18 cellular contexts compared by ENCODE assay signal in the genomic region with DNA sequence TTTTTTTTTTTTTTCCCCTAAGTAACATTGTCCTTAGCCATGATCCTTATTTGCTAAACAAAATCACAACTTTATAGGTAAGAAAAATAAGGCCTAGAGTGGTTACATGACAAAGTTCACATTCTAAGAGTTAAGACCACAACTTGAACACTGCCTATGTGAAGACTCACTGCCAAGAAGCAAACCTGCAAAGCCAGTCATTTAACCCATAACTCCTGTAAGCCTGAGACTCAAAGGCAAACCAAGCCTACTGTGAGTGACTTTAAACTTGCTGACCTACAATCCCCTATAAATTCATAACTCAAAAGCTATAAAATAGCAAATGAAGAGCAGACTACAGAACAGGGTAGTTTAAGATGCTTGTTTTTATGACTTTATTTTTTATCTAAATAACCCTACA. TPM values are rescaled to one million over a fixed set of nuclear protein-coding genes. Genes with fewer than 3 reads are reported as not detected.
DNase-seq lines count a peak whose midpoint lies in the region; ATAC-seq, FAIRE-seq and TF ChIP-seq lines count a peak whose summit lies in the region.
"Had no signal": no experiment of that assay in that cellular context is flagged by ENCODE, and none has a peak within 500 bp of the region (broad histone marks: within the 10 kb centered on the region; RNA-seq: fewer than 3 reads in every experiment).

No MANE protein-coding gene starts in this region.

- intact Hi-C loops in Panc1 (cut with micrococcal nuclease; ENCODE audit: unreplicated experiment) (loop anchor here (10.0 kb wide), 1 partner anchor 364 kb away; a partner anchor contains a TSS), lower leg skin (cut with DNase I; ENCODE audit: low total_unique reads) (loop anchor here (10.0 kb wide), 1 partner anchor 434 kb away; no protein-coding TSS in a partner anchor)

- no peaks in the 10 kb centered on the region for H3K36me3 Mint-ChIP-seq in nephron progenitor cell (ENCODE audit: low read depth)
- H3K36me3 Mint-ChIP-seq: CD14-positive monocyte had no signal

- no peak overlapping the region for H3K27ac Mint-ChIP-seq in nephron progenitor cell
- H3K27ac Mint-ChIP-seq: activated B cell treated with CpG ODN at 0.5 μM for 24 hours, progenitor cell of endocrine pancreas had no signal

- in situ Hi-C loops in Panc1 (cut with HindIII; ENCODE audit: low pct_unique_long_range_greater_than_20kb, low sequenced_read_pairs) = no loop called here

- POLR2A ChIA-PET in Panc1 (lab: Charles Lee) = no interaction called here

- FAIRE-seq in H54 (lab: Jason Lieb, UNC) = peak; percentile 82

- DNase-seq in H54 (ENCODE audit: insufficient read length, low spot score) = no peak
- no peak for DNase-seq in Panc1 (ENCODE audit: low read depth, low spot score)
- DNase-seq in HUDEP-2 (lab: John Stamatoyannopoulos, UW; ENCODE audit: unreplicated experiment in 76 of 76) = no peak
- DNase-seq in nephron progenitor cell = no peak
- no peak for DNase-seq in lower leg skin (ENCODE audit: low spot score in 2 of 2)
- DNase-seq: activated B cell treated with CpG ODN at 0.5 μM for 24 hours; activated T-cell treated with anti-CD3 and anti-CD28 coated beads, Interleukin-2, amount 50 U/mL, for 4 hours; aorta; dermis blood vessel endothelial cell; DMS79 treated with DMSO at 0.1 percent for 48 hours; NCI-H1694; SK-N-SH; tibial artery had no signal

- no peak overlapping the region for H3K4me3 ChIP-seq in Panc1 (ENCODE audit: low read depth in 2 of 2, low read length in 2 of 2)
- H3K4me3 ChIP-seq in muscle layer of colon (ENCODE audit: low read depth in 1 of 2, low read length in 2 of 2) = no peak overlapping the region
- no peak overlapping the region for H3K4me3 ChIP-seq in lower leg skin (ENCODE audit: low read depth, poor library complexity, severe bottlenecking)
- H3K4me3 ChIP-seq: tibial artery had no signal

- H3K4me1 ChIP-seq in Panc1 (ENCODE audit: control insufficient read depth, insufficient read depth, low read length) = peaks cover 39% of the 10 kb centered on the region
- peaks cover 13% of the 10 kb centered on the region for H3K4me1 ChIP-seq in muscle layer of colon (ENCODE audit: insufficient read depth, low read length)

- H3K9ac ChIP-seq in muscle layer of colon (ENCODE audit: low read length) = no peak overlapping the region
- H3K9ac ChIP-seq: SK-N-SH had no signal

- no TSS peak for BruUV-seq in Panc1 (replicated peaks; lab: Mats Ljungman, UMichigan)

- ATAC-seq in GM18519 (IDR thresholded peaks at IDR 0.05; ENCODE audit: low FRiP score, unreplicated experiment) (peak; percentile 30), Panc1 (no peak), HG03097 (IDR thresholded peaks at IDR 0.05; ENCODE audit: low FRiP score, unreplicated experiment) (no peak)
- ATAC-seq: activated T-cell treated with anti-CD3 and anti-CD28 coated beads, Interleukin-2, amount 50 U/mL, for 4 hours had no signal

- H3K27me3 ChIP-seq in Panc1 (ENCODE audit: control insufficient read depth, insufficient read depth, low read length) (no peaks in the 10 kb centered on the region), muscle layer of colon (ENCODE audit: control insufficient read depth in 1 of 2, insufficient read depth in 2 of 2, low read length in 2 of 2) (no peaks in the 10 kb centered on the region)
- H3K27me3 ChIP-seq: tibial artery had no signal

- peak overlapping the region; percentile 79 for H3K27ac ChIP-seq in Panc1 (ENCODE audit: low read length)
- H3K27ac ChIP-seq in muscle layer of colon (ENCODE audit: low read depth, low read length) = peak overlapping the region; percentile 14
- H3K27ac ChIP-seq: tibial artery had no signal

- H3K9me3 ChIP-seq in Panc1 (ENCODE audit: control insufficient read depth, insufficient read depth, low read depth, low read length) = no peaks in the 10 kb centered on the region
- no peaks in the 10 kb centered on the region for H3K9me3 ChIP-seq in muscle layer of colon (ENCODE audit: low read length)
- H3K9me3 ChIP-seq: SK-N-SH, tibial artery had no signal

- TF ChIP-seq POLR2A in H54 (IDR thresholded peaks at IDR 0.05; ENCODE audit: low read depth, low read length) (no peak), lower leg skin (IDR thresholded peaks at IDR 0.05) (no peak)

- H3K4me1 Mint-ChIP-seq in nephron progenitor cell = peaks cover 5% of the 10 kb centered on the region

- H3K27me3 Mint-ChIP-seq in nephron progenitor cell (ENCODE audit: low read depth, poor library complexity) = no peaks in the 10 kb centered on the region
- H3K27me3 Mint-ChIP-seq: activated B cell treated with CpG ODN at 0.5 μM for 24 hours, progenitor cell of endocrine pancreas had no signal

- no peak for TF ChIP-seq CTCF in Panc1 (IDR thresholded peaks at IDR 0.05)
- no peak for TF ChIP-seq CTCF in nephron progenitor cell (IDR thresholded peaks at IDR 0.05)
- no peak for TF ChIP-seq CTCF in lower leg skin (IDR thresholded peaks at IDR 0.05)

- H3K36me3 ChIP-seq in Panc1 (ENCODE audit: control insufficient read depth, insufficient read depth, low read length) = no peaks in the 10 kb centered on the region
- H3K36me3 ChIP-seq in muscle layer of colon (ENCODE audit: insufficient read depth, low read length) = no peaks in the 10 kb centered on the region
- H3K36me3 ChIP-seq: tibial artery had no signal

- H3K9me3 Mint-ChIP-seq in nephron progenitor cell = no peaks in the 10 kb centered on the region
- H3K9me3 Mint-ChIP-seq: activated B cell treated with CpG ODN at 0.5 μM for 24 hours; activated T-cell treated with anti-CD3 and anti-CD28 coated beads, Interleukin-2, amount 50 U/mL, for 4 hours; CD14-positive monocyte had no signal

- no peak overlapping the region for H3K4me3 Mint-ChIP-seq in nephron progenitor cell
- H3K4me3 Mint-ChIP-seq: activated B cell treated with CpG ODN at 0.5 μM for 24 hours; activated T-cell treated with anti-CD3 and anti-CD28 coated beads, Interleukin-2, amount 50 U/mL, for 4 hours; CD14-positive monocyte had no signal

- CTCF ChIA-PET in Panc1 (lab: Charles Lee) = interaction anchor here (0.6 kb wide), 1 partner anchor 35 kb away, joined by 3 read pairs; no protein-coding TSS in a partner anchor

RNA-seq across cellular contexts. Expression of a gene that starts 12.9 kb away (rescaled TPM):
- total RNA-seq in Panc1 (2021; ENCODE audit: unreplicated experiment) (89.3 TPM), lower leg skin (10 to 100 TPM; 25.7 to 44.7 (median 40.9) TPM)
- polyA plus RNA-seq in Panc1 (2012; ENCODE audit: insufficient read length) = 35.0 TPM
